Comparison of ENCODE assay signal across 22 cellular contexts in the genomic region with DNA sequence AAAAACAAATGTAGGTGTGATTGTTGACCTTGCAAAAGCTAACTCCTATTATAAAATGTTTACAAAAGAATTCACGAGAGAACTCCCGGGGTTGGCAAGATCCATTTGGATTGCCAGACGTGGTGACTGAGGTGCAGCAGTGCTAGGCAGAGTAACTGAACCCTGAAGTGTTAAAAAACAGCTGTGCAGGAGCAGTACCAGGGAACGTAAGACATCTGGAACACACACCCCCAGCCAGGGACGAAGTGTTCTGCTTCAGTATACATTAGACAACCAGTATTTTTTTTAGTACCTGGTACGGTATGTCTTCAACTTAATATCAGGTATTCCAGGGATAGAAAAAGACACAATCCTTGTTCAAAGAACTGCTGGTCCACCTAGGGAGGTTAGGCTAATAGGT.
"Had no signal": no experiment of that assay in that cellular context is flagged by ENCODE, and none has a peak within 500 bp of the region (broad histone marks: within the 10 kb centered on the region; RNA-seq: fewer than 3 reads in every experiment).

No MANE protein-coding gene starts in this region.

- H3K9me3 Mint-ChIP-seq: activated naive CD4-positive, alpha-beta T cell treated with anti-CD3 and anti-CD28 coated beads, Interleukin-2, amount 10 ng/mL, durations not matched to agents 7 days and 5 days; activated naive CD8-positive, alpha-beta T cell treated with anti-CD3 and anti-CD28 coated beads for 36 hours; activated T-cell treated with anti-CD3 and anti-CD28 coated beads, Interleukin-2, amount 50 U/mL, for 24 hours had no signal

- H3K27ac ChIP-seq: brain microvascular endothelial cell, cardiac muscle cell, Peyer's patch had no signal

- H3K27me3 ChIP-seq: brain microvascular endothelial cell, cardiac muscle cell, Peyer's patch had no signal

- H3K4me1 ChIP-seq: Peyer's patch had no signal

- H3K4me3 ChIP-seq: cardiac muscle cell, Peyer's patch had no signal

- DNase-seq: activated CD4-positive, alpha-beta T cell treated with anti-CD3 and anti-CD28 coated beads for 4 hours; activated CD4-positive, alpha-beta T cell treated with anti-CD3 and anti-CD28 coated beads, Interleukin-2, amount 50 U/mL, for 4 hours; activated CD8-positive, alpha-beta memory T cell treated with anti-CD3 and anti-CD28 coated beads, Interleukin-2, amount 10 ng/mL, durations not matched to agents 7 days and 5 days; activated gamma-delta T cell treated with Interleukin-2 at 50 U/mL for 16 hours; activated naive CD4-positive, alpha-beta T cell treated with anti-CD3 and anti-CD28 coated beads, Interleukin-2, amount 10 ng/mL, durations not matched to agents 7 days and 5 days; activated naive CD8-positive, alpha-beta T cell treated with anti-CD3 and anti-CD28 coated beads for 36 hours; activated T-cell treated with anti-CD3 and anti-CD28 coated beads, Interleukin-2, amount 50 U/mL, for 24 hours; brain microvascular endothelial cell; MM.1S; NCI-H1105 treated with DMSO at 0.1 percent for 48 hours; NCI-H187 treated with DMSO at 0.1 percent for 48 hours; NCI-H2171; NCI-H226; NCI-H510A; NCI-H526 treated with DMSO at 0.1 percent for 48 hours; Peyer's patch; SHP77; T-helper 2 cell; T1000 had no signal

- H3K36me3 ChIP-seq: brain microvascular endothelial cell, cardiac muscle cell, Peyer's patch had no signal

- H3K4me3 Mint-ChIP-seq: activated CD8-positive, alpha-beta memory T cell treated with anti-CD3 and anti-CD28 coated beads, Interleukin-2, amount 10 ng/mL, durations not matched to agents 7 days and 5 days; activated naive CD4-positive, alpha-beta T cell treated with anti-CD3 and anti-CD28 coated beads, Interleukin-2, amount 10 ng/mL, durations not matched to agents 7 days and 5 days; activated naive CD8-positive, alpha-beta T cell treated with anti-CD3 and anti-CD28 coated beads for 36 hours; activated T-cell treated with anti-CD3 and anti-CD28 coated beads, Interleukin-2, amount 50 U/mL, for 24 hours had no signal

- ATAC-seq: activated CD8-positive, alpha-beta memory T cell treated with anti-CD3 and anti-CD28 coated beads, Interleukin-2, amount 10 ng/mL, durations not matched to agents 7 days and 5 days; HepG2 had no signal

- H3K27ac Mint-ChIP-seq: activated CD8-positive, alpha-beta memory T cell treated with anti-CD3 and anti-CD28 coated beads, Interleukin-2, amount 10 ng/mL, durations not matched to agents 7 days and 5 days; activated naive CD4-positive, alpha-beta T cell treated with anti-CD3 and anti-CD28 coated beads, Interleukin-2, amount 10 ng/mL, durations not matched to agents 7 days and 5 days; activated naive CD8-positive, alpha-beta T cell treated with anti-CD3 and anti-CD28 coated beads for 36 hours; activated T-cell treated with anti-CD3 and anti-CD28 coated beads, Interleukin-2, amount 50 U/mL, for 24 hours; activated T-helper 2 cell treated with anti-CD3 and anti-CD28 coated beads, Interferon-gamma antibody, Interleukin-2, Interleukin-4, amounts not matched to agents 10 μg/mL and 5 μg/mL and 100 μg/mL, durations not matched to agents 14 hours and 24 hours and 36 hours had no signal

- H3K27me3 Mint-ChIP-seq: activated CD8-positive, alpha-beta memory T cell treated with anti-CD3 and anti-CD28 coated beads, Interleukin-2, amount 10 ng/mL, durations not matched to agents 7 days and 5 days; activated naive CD4-positive, alpha-beta T cell treated with anti-CD3 and anti-CD28 coated beads, Interleukin-2, amount 10 ng/mL, durations not matched to agents 7 days and 5 days; activated naive CD8-positive, alpha-beta T cell treated with anti-CD3 and anti-CD28 coated beads for 36 hours; activated T-cell treated with anti-CD3 and anti-CD28 coated beads, Interleukin-2, amount 50 U/mL, for 24 hours had no signal

- H3K4me1 Mint-ChIP-seq: activated naive CD8-positive, alpha-beta T cell treated with anti-CD3 and anti-CD28 coated beads for 36 hours had no signal

- H3K9me3 ChIP-seq: Peyer's patch had no signal
